Comparison of ENCODE assay signal across 28 cellular contexts in the genomic region with DNA sequence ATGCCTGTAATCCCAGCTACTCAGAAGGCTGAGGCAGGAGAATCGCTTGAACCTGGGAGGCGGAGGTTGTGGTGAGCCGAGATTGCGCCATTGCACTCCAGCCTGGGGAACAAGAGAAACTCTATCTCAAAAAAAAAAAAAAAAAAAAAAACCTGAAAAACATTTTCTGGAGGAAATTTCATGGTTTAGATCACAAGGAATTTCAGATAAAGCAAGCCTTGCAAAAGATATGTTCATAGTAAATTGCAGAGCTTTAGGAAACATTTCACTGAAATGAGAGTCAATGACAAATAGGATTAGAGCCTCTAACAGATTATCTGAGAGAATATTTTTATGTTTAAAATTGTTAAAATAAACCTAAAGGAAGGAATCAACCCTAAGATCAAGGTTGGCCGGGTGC. TPM values are rescaled to one million over a fixed set of nuclear protein-coding genes. Genes with fewer than 3 reads are reported as not detected.
"Had no signal": no experiment of that assay in that cellular context is flagged by ENCODE, and none has a peak within 500 bp of the region (broad histone marks: within the 10 kb centered on the region; RNA-seq: fewer than 3 reads in every experiment).

No MANE protein-coding gene starts in this region.

- H3K9me3 ChIP-seq: heart left ventricle, ovary, thyroid gland had no signal

- H3K27ac ChIP-seq: heart left ventricle, ovary, thyroid gland had no signal

- H3K9me3 Mint-ChIP-seq: activated CD4-positive, alpha-beta memory T cell treated with anti-CD3 and anti-CD28 coated beads, Interleukin-2, amount 10 ng/mL, durations not matched to agents 7 days and 5 days; activated CD4-positive, alpha-beta T cell treated with anti-CD3 and anti-CD28 coated beads, Interleukin-2, amount 10 ng/mL, durations not matched to agents 24 days and 14 days; activated naive CD8-positive, alpha-beta T cell treated with anti-CD3 and anti-CD28 coated beads, Interleukin-2, amount 10 ng/mL, durations not matched to agents 7 days and 5 days; brain; dendritic cell treated with granulocyte-macrophage colony-stimulating factor and Interleukin-4, amounts not matched to agents 40 ng/mL and 50 ng/mL, for 4 days; natural killer cell; stimulated activated naive CD8-positive, alpha-beta T cell treated with anti-CD3 and anti-CD28 coated beads, Interleukin-15, Interleukin-2, amounts not matched to agents 100 ng/mL and 50 ng/mL, for 24 hours had no signal

- H3K36me3 ChIP-seq: ovary, thyroid gland had no signal

- H3K4me3 ChIP-seq: heart left ventricle, ovary, thyroid gland had no signal

- FAIRE-seq: endometrium, islet of Langerhans had no signal

- ATAC-seq: activated CD8-positive, alpha-beta memory T cell treated with anti-CD3 and anti-CD28 coated beads, Interleukin-2, amount 10 ng/mL, durations not matched to agents 7 days and 5 days; heart left ventricle; left ventricle myocardium superior; natural killer cell; right cardiac atrium had no signal

- H3K27me3 Mint-ChIP-seq: activated CD4-positive, alpha-beta memory T cell treated with anti-CD3 and anti-CD28 coated beads, Interleukin-2, amount 10 ng/mL, durations not matched to agents 7 days and 5 days; activated CD4-positive, alpha-beta T cell treated with anti-CD3 and anti-CD28 coated beads, Interleukin-2, amount 10 ng/mL, durations not matched to agents 24 days and 14 days; activated CD8-positive, alpha-beta memory T cell treated with anti-CD3 and anti-CD28 coated beads, Interleukin-2, amount 10 ng/mL, durations not matched to agents 7 days and 5 days; activated naive CD8-positive, alpha-beta T cell treated with anti-CD3 and anti-CD28 coated beads, Interleukin-2, amount 10 ng/mL, durations not matched to agents 7 days and 5 days; stimulated activated naive CD8-positive, alpha-beta T cell treated with anti-CD3 and anti-CD28 coated beads, Interleukin-15, Interleukin-2, amounts not matched to agents 100 ng/mL and 50 ng/mL, for 24 hours had no signal

- H3K36me3 Mint-ChIP-seq: natural killer cell had no signal

- H3K27me3 ChIP-seq: heart left ventricle, ovary, thyroid gland had no signal

- DNase-seq: activated CD4-positive, alpha-beta memory T cell treated with anti-CD3 and anti-CD28 coated beads, Interleukin-2, amount 10 ng/mL, durations not matched to agents 7 days and 5 days; activated CD8-positive, alpha-beta memory T cell treated with anti-CD3 and anti-CD28 coated beads, Interleukin-2, amount 10 ng/mL, durations not matched to agents 7 days and 5 days; activated naive CD8-positive, alpha-beta T cell treated with anti-CD3 and anti-CD28 coated beads, Interleukin-2, amount 10 ng/mL, durations not matched to agents 7 days and 5 days; activated T-cell treated with anti-CD3 and anti-CD28 coated beads for 4 hours; anterior cingulate cortex; effector CD4-positive, alpha-beta T cell; heart left ventricle; left ventricle myocardium superior; midbrain; natural killer cell; ovary; right cardiac atrium; stimulated activated CD4-positive, alpha-beta T cell treated with anti-CD3 and anti-CD28 coated beads, Interleukin-12 subunit alpha, Interleukin-12 subunit beta, amount 100 ng/mL, for 4 hours; stimulated activated CD4-positive, alpha-beta T cell treated with anti-CD3 and anti-CD28 coated beads, Interleukin-4, amount 100 ng/mL, for 4 hours; substantia nigra; T-helper 2 cell; thyroid gland had no signal

- H3K4me3 Mint-ChIP-seq: activated CD4-positive, alpha-beta memory T cell treated with anti-CD3 and anti-CD28 coated beads, Interleukin-2, amount 10 ng/mL, durations not matched to agents 7 days and 5 days; dendritic cell treated with granulocyte-macrophage colony-stimulating factor and Interleukin-4, amounts not matched to agents 40 ng/mL and 50 ng/mL, for 4 days had no signal

- H3K27ac Mint-ChIP-seq: activated naive CD8-positive, alpha-beta T cell treated with anti-CD3 and anti-CD28 coated beads, Interleukin-2, amount 10 ng/mL, durations not matched to agents 7 days and 5 days had no signal

RNA-seq across cellular contexts. Expression of a gene that starts 17.0 kb away (rescaled TPM):
- total RNA-seq: activated CD4-positive, alpha-beta memory T cell treated with anti-CD3 and anti-CD28 coated beads, Interleukin-2, amount 10 ng/mL, durations not matched to agents 7 days and 5 days; activated CD4-positive, alpha-beta T cell treated with anti-CD3 and anti-CD28 coated beads, Interleukin-2, amount 10 ng/mL, durations not matched to agents 24 days and 14 days; activated CD8-positive, alpha-beta memory T cell treated with anti-CD3 and anti-CD28 coated beads, Interleukin-2, amount 10 ng/mL, durations not matched to agents 7 days and 5 days; epithelial cell of proximal tubule had no signal

RNA-seq across cellular contexts. Expression of a gene that starts 51.8 kb away (rescaled TPM):
- total RNA-seq: activated CD4-positive, alpha-beta memory T cell treated with anti-CD3 and anti-CD28 coated beads, Interleukin-2, amount 10 ng/mL, durations not matched to agents 7 days and 5 days; activated CD4-positive, alpha-beta T cell treated with anti-CD3 and anti-CD28 coated beads, Interleukin-2, amount 10 ng/mL, durations not matched to agents 24 days and 14 days; activated CD8-positive, alpha-beta memory T cell treated with anti-CD3 and anti-CD28 coated beads, Interleukin-2, amount 10 ng/mL, durations not matched to agents 7 days and 5 days; activated naive CD8-positive, alpha-beta T cell treated with anti-CD3 and anti-CD28 coated beads, Interleukin-2, amount 10 ng/mL, durations not matched to agents 7 days and 5 days; cardiac septum; fibroblast of villous mesenchyme; heart left ventricle; left ventricle myocardium superior; natural killer cell; ovary; pulmonary artery endothelial cell; right cardiac atrium; ureter had no signal
- polyA plus RNA-seq: ovary had no signal

RNA-seq across cellular contexts. Expression of a gene that starts 56.2 kb away (rescaled TPM):
- total RNA-seq: activated CD4-positive, alpha-beta T cell treated with anti-CD3 and anti-CD28 coated beads, Interleukin-2, amount 10 ng/mL, durations not matched to agents 24 days and 14 days; cardiac septum; epithelial cell of proximal tubule; fibroblast of villous mesenchyme; left ventricle myocardium superior; ovary; pulmonary artery endothelial cell; right cardiac atrium had no signal
- polyA plus RNA-seq: heart left ventricle, right cardiac atrium had no signal

RNA-seq across cellular contexts. Expression of a gene that starts 59.4 kb away (rescaled TPM):
- total RNA-seq: activated CD4-positive, alpha-beta memory T cell treated with anti-CD3 and anti-CD28 coated beads, Interleukin-2, amount 10 ng/mL, durations not matched to agents 7 days and 5 days; activated CD4-positive, alpha-beta T cell treated with anti-CD3 and anti-CD28 coated beads, Interleukin-2, amount 10 ng/mL, durations not matched to agents 24 days and 14 days; activated CD8-positive, alpha-beta memory T cell treated with anti-CD3 and anti-CD28 coated beads, Interleukin-2, amount 10 ng/mL, durations not matched to agents 7 days and 5 days; epithelial cell of proximal tubule; fibroblast of villous mesenchyme; pulmonary artery endothelial cell; thyroid gland; ureter had no signal
